ENCODE assay signal across 7 cellular contexts in genomic region chr1:170599033-170599432, GRCh38.
"Had no signal": no experiment of that assay in that cellular context is flagged by ENCODE, and none has a peak within 500 bp of the region (broad histone marks: within the 10 kb centered on the region; RNA-seq: fewer than 3 reads in every experiment).

No MANE protein-coding gene starts in this region.

- FAIRE-seq: HepG2, HTR-8/SVneo, K562 had no signal

- H3K4me3 ChIP-seq: K562 had no signal

- H3K36me3 Mint-ChIP-seq: IgD-negative memory B cell had no signal

- H3K27ac ChIP-seq: HL-60 had no signal

- DNase-seq: IMR-90, KBM-7 had no signal

- ATAC-seq: HepG2, K562 had no signal

- H3K4me1 Mint-ChIP-seq: IgD-negative memory B cell had no signal

- H3K27ac Mint-ChIP-seq: IgD-negative memory B cell had no signal
